Comparison of ENCODE assay signal across 8 cellular contexts in the genomic region with DNA sequence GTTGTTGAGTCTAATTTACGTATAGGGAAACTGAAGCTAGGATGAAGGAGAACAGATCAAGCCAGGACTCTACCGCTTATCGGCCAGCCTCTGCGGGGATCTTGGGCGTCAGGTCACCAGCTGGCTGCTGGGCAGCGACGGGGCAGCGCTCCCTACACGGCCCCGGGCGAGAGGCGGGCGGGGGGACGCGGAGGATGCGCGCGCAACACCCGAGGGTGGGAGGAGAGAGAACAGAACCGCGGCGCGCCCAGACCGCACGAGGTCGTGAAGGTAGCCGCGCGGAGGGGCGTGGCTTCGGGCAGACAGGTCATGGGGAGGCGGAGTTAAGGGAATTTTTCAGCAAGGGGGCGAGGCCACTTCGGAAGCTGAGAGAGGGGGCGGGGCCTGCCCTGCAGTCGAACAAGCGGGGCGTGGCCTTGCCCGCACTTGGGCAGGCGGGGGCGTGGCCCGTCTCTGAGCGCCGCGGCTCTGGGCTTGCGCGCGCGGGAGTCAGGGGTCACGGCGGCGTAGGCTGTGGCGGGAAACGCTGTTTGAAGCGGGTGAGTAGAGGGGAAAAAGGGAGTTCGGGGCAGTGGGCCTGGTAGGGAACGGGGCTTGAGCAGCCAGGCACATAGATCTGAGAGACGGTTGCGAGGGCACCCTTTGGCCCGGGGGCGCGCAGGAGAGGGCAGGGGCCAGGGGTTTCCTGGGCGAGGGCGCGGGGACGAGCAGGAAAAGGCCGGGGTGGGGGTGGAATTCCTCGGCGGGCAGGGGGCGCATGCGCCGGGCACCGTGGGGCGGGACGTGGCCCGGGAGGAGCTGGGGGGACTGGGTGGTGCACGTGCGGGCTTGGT. TPM values are rescaled to one million over a fixed set of nuclear protein-coding genes. Genes with fewer than 3 reads are reported as not detected.
DNase-seq lines count a peak whose midpoint lies in the region; ATAC-seq and TF ChIP-seq lines count a peak whose summit lies in the region.

A gene (plus strand): TSS at position 496 of the 833 bp plus-strand sequence. CDS start 14,505 bp downstream, outside the sequence.

- H3K27me3 Mint-ChIP-seq in activated naive CD4-positive, alpha-beta T cell treated with anti-CD3 and anti-CD28 coated beads, Interleukin-2, amount 50 U/mL, for 24 hours: no peaks in the 10 kb centered on the region

- peak; percentile 82 for ATAC-seq in HG02588 (IDR thresholded peaks at IDR 0.05; ENCODE audit: unreplicated experiment)
- ATAC-seq in SK-N-SH treated with all-trans-retinoic acid at 6 μM for 48 hours: peak; percentile 88

- H3K36me3 Mint-ChIP-seq in activated naive CD4-positive, alpha-beta T cell treated with anti-CD3 and anti-CD28 coated beads, Interleukin-2, amount 50 U/mL, for 24 hours: peaks cover 14% of the 10 kb centered on the region

- H3K27ac ChIP-seq in temporal lobe (ENCODE audit: low read depth, low read length): peak within 1 kb of the TSS; percentile 83

- H3K4me1 Mint-ChIP-seq in activated naive CD4-positive, alpha-beta T cell treated with anti-CD3 and anti-CD28 coated beads, Interleukin-2, amount 50 U/mL, for 24 hours: peaks cover 35% of the 10 kb centered on the region

- H3K27ac Mint-ChIP-seq in activated naive CD4-positive, alpha-beta T cell treated with anti-CD3 and anti-CD28 coated beads, Interleukin-2, amount 50 U/mL, for 24 hours: peak within 1 kb of the TSS; percentile 92

- DNase-seq in GM04504 (ENCODE audit: low read depth) (peak; percentile 91), NCI-H1092 (lab: John Stamatoyannopoulos, UW) (peak; percentile 97), globus pallidus (ENCODE audit: low spot score) (peak; percentile 93), occipital lobe (lab: John Stamatoyannopoulos, UW) (peak; percentile 92)

- no peaks in the 10 kb centered on the region for H3K9me3 Mint-ChIP-seq in activated naive CD4-positive, alpha-beta T cell treated with anti-CD3 and anti-CD28 coated beads, Interleukin-2, amount 50 U/mL, for 24 hours

- H3K4me3 Mint-ChIP-seq in activated naive CD4-positive, alpha-beta T cell treated with anti-CD3 and anti-CD28 coated beads, Interleukin-2, amount 50 U/mL, for 24 hours: peak within 1 kb of the TSS; percentile 95

TF ChIP-seq in SK-N-SH treated with all-trans-retinoic acid at 6 μM for 48 hours, 23 proteins besides CTCF, POLR2A, EP300 and RAD21:
- TF ChIP-seq TOX (CRISPR knock-in tag; IDR thresholded peaks at IDR 0.05; ENCODE audit: borderline replicate concordance) (peak; percentile 58; the same call in 1 of the 2 replicates), TCF4 (CRISPR knock-in tag; IDR thresholded peaks at IDR 0.05; ENCODE audit: borderline replicate concordance) (0 out of 2 replicates have a peak, but pooled peaks have one; percentile 18), OSR1 (CRISPR knock-in tag; IDR thresholded peaks at IDR 0.05) (no peak), GLIS3 (CRISPR knock-in tag; IDR thresholded peaks at IDR 0.05) (peak; percentile 81; the same call in 1 of the 2 replicates), ZC3H10 (CRISPR knock-in tag; IDR thresholded peaks at IDR 0.05) (peak; percentile 13; the same call in 1 of the 2 replicates), ZNF8 (CRISPR knock-in tag; IDR thresholded peaks at IDR 0.05) (no peak), RARB (CRISPR knock-in tag; IDR thresholded peaks at IDR 0.05) (0 out of 2 replicates have a peak, but pooled peaks have one; percentile 26), ZFP30 (CRISPR knock-in tag; IDR thresholded peaks at IDR 0.05) (no peak)
- TF ChIP-seq, protein P1, sequence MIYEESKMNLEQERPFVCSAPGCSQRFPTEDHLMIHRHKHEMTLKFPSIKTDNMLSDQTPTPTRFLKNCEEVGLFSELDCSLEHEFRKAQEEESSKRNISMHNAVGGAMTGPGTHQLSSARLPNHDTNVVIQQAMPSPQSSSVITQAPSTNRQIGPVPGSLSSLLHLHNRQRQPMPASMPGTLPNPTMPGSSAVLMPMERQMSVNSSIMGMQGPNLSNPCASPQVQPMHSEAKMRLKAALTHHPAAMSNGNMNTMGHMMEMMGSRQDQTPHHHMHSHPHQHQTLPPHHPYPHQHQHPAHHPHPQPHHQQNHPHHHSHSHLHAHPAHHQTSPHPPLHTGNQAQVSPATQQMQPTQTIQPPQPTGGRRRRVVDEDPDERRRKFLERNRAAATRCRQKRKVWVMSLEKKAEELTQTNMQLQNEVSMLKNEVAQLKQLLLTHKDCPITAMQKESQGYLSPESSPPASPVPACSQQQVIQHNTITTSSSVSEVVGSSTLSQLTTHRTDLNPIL (CRISPR knock-in tag; IDR thresholded peaks at IDR 0.05; ENCODE audit: low read depth): no peak
- TF ChIP-seq, protein P2, sequence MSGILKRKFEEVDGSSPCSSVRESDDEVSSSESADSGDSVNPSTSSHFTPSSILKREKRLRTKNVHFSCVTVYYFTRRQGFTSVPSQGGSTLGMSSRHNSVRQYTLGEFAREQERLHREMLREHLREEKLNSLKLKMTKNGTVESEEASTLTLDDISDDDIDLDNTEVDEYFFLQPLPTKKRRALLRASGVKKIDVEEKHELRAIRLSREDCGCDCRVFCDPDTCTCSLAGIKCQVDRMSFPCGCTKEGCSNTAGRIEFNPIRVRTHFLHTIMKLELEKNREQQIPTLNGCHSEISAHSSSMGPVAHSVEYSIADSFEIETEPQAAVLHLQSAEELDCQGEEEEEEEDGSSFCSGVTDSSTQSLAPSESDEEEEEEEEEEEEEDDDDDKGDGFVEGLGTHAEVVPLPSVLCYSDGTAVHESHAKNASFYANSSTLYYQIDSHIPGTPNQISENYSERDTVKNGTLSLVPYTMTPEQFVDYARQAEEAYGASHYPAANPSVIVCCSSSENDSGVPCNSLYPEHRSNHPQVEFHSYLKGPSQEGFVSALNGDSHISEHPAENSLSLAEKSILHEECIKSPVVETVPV (CRISPR knock-in tag; IDR thresholded peaks at IDR 0.05): peak; percentile 14; the same call in 1 of the 2 replicates
- TF ChIP-seq, protein P3, sequence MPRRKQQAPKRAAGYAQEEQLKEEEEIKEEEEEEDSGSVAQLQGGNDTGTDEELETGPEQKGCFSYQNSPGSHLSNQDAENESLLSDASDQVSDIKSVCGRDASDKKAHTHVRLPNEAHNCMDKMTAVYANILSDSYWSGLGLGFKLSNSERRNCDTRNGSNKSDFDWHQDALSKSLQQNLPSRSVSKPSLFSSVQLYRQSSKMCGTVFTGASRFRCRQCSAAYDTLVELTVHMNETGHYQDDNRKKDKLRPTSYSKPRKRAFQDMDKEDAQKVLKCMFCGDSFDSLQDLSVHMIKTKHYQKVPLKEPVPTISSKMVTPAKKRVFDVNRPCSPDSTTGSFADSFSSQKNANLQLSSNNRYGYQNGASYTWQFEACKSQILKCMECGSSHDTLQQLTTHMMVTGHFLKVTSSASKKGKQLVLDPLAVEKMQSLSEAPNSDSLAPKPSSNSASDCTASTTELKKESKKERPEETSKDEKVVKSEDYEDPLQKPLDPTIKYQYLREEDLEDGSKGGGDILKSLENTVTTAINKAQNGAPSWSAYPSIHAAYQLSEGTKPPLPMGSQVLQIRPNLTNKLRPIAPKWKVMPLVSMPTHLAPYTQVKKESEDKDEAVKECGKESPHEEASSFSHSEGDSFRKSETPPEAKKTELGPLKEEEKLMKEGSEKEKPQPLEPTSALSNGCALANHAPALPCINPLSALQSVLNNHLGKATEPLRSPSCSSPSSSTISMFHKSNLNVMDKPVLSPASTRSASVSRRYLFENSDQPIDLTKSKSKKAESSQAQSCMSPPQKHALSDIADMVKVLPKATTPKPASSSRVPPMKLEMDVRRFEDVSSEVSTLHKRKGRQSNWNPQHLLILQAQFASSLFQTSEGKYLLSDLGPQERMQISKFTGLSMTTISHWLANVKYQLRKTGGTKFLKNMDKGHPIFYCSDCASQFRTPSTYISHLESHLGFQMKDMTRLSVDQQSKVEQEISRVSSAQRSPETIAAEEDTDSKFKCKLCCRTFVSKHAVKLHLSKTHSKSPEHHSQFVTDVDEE (CRISPR knock-in tag; IDR thresholded peaks at IDR 0.05): no peak

RNA-seq across cellular contexts. Expression of the gene that starts here (rescaled TPM):
- total RNA-seq in occipital lobe (17.5 TPM), temporal lobe (11.3 TPM)

Comparison
In these comparisons a context has a peak if more than half of its experiments do, and no peak if none do; other contexts are left out.
1. Peak in every context shown above with its lines: DNase-seq, ATAC-seq and H3K27ac ChIP-seq.